In genomic region chr19:43432866-43433673, GRCh38 we compare ENCODE assay signal across 9 cellular contexts. TPM values are rescaled to one million over a fixed set of nuclear protein-coding genes. Genes with fewer than 3 reads are reported as not detected.
DNase-seq lines count a peak whose midpoint lies in the region; ATAC-seq and TF ChIP-seq lines count a peak whose summit lies in the region.
"Had no signal": no experiment of that assay in that cellular context is flagged by ENCODE, and none has a peak within 500 bp of the region (broad histone marks: within the 10 kb centered on the region; RNA-seq: fewer than 3 reads in every experiment).

No MANE protein-coding gene starts in this region.

- H3K27me3 ChIP-seq in IMR-90 (ENCODE audit: control insufficient read depth, insufficient read depth, low read length) (0 out of 2 replicates have a peak, but pooled peaks cover 2% of the 10 kb centered on the region), SJCRH30 (no peaks in the 10 kb centered on the region)

- H3K36me3 ChIP-seq in IMR-90 (ENCODE audit: control insufficient read depth, insufficient read depth, low read length), result no peaks in the 10 kb centered on the region
- H3K36me3 ChIP-seq in SJCRH30, result no peaks in the 10 kb centered on the region

- ATAC-seq in IMR-90 (ENCODE audit: low read depth) (peak; percentile 98), sciatic nerve (peak; percentile 65), HG03175 (IDR thresholded peaks at IDR 0.05; ENCODE audit: unreplicated experiment) (no peak), GM19324 (IDR thresholded peaks at IDR 0.05; ENCODE audit: low FRiP score, unreplicated experiment) (no peak)

- H3K18ac ChIP-seq in IMR-90 (ENCODE audit: low read depth, low read length), result no peak overlapping the region

- no peak overlapping the region for H2BK20ac ChIP-seq in IMR-90 (ENCODE audit: low read depth, low read length)

- BruUV-seq in IMR-90 (replicated peaks; lab: Mats Ljungman, UMichigan), result no TSS peak

- CTCF ChIA-PET in IMR-90 (lab: Yijun Ruan, JAX), result interaction anchor here (0.5 to 1.5 kb wide), 8 partner anchors 10 to 329 kb away, joined by 3 to 10 read pairs (median 5); no protein-coding TSS in a partner anchor

- dilution Hi-C loops in IMR-90 (cut with HindIII; ENCODE audit: low sequenced_read_pairs, unreplicated experiment), result no loop called here

- TF ChIP-seq CTCF in IMR-90 (conservative IDR thresholded peaks at IDR 0.05; ENCODE audit: low read depth, low read length) (peak; percentile 67), glutamatergic neuron (IDR thresholded peaks at IDR 0.05; ENCODE audit: partially characterized antibody, unreplicated experiment) (peak; percentile 88)

- no peak overlapping the region for H3K4me3 Mint-ChIP-seq in glutamatergic neuron (ENCODE audit: unreplicated experiment)

- no peak overlapping the region for H3K9ac ChIP-seq in IMR-90 (ENCODE audit: low read depth, low read length)

- 0% methylated on average over 2 of the region's 9 CpGs; no CpG with 5 or more reads in 1 of the 2 experiments for WGBS in IMR-90 (ENCODE audit: extremely low coverage in 2 of 2, insufficient read length in 1 of 2), 2 experiments

- H2AK5ac ChIP-seq in IMR-90 (ENCODE audit: low read depth, low read length), result no peak overlapping the region

- no peak overlapping the region for H4K5ac ChIP-seq in IMR-90 (ENCODE audit: low read depth, low read length)

- no peak overlapping the region for H2BK15ac ChIP-seq in IMR-90 (ENCODE audit: low read depth, low read length)

- H3K9me1 ChIP-seq in IMR-90 (ENCODE audit: insufficient read depth, low read length), result no peaks in the 10 kb centered on the region

- no peak overlapping the region for H3K14ac ChIP-seq in IMR-90 (replicated peaks; ENCODE audit: low read depth, low read length)

- H4K8ac ChIP-seq in IMR-90 (ENCODE audit: low read depth in 2 of 2, low read length in 2 of 2), result no peak overlapping the region

- no peak overlapping the region for H3K4ac ChIP-seq in IMR-90 (ENCODE audit: low read depth, low read length)

- H3K4me2 ChIP-seq in IMR-90 (ENCODE audit: low read depth, low read length), result no peak overlapping the region

- H2AK9ac ChIP-seq in IMR-90 (replicated peaks; ENCODE audit: low read depth, low read length, poor library complexity), result no peak overlapping the region

- peaks cover 2% of the 10 kb centered on the region for H3K4me1 Mint-ChIP-seq in glutamatergic neuron (ENCODE audit: low read depth, unreplicated experiment)

- no peak overlapping the region for H2BK5ac ChIP-seq in IMR-90 (ENCODE audit: low read depth, low read length, poor library complexity, severe bottlenecking)

- in situ Hi-C loops in IMR-90 (cut with MboI; ENCODE audit: low sequenced_read_pairs), result no loop called here

- TF ChIP-seq RAD21 in IMR-90 (IDR thresholded peaks at IDR 0.05; ENCODE audit: low read length), result peak; percentile 68

- no peak overlapping the region for H3K4me3 ChIP-seq in IMR-90 (ENCODE audit: insufficient read depth, low read depth, low read length)
- H3K4me3 ChIP-seq in SJCRH30, result no peak overlapping the region

- H3K9me3 ChIP-seq in IMR-90 (ENCODE audit: control insufficient read depth, insufficient read depth, low read length) (no peaks in the 10 kb centered on the region), SJCRH30 (replicated peaks) (no peaks in the 10 kb centered on the region)

- no peak for TF ChIP-seq POLR2A in IMR-90 (IDR thresholded peaks at IDR 0.05; ENCODE audit: low read depth, low read length)

- no peak overlapping the region for H2AFZ ChIP-seq in IMR-90 (replicated peaks; ENCODE audit: low read length, poor library complexity)

- H3K27ac Mint-ChIP-seq in glutamatergic neuron (ENCODE audit: unreplicated experiment), result no peak overlapping the region

- H2BK120ac ChIP-seq in IMR-90 (ENCODE audit: low read depth, low read length), result no peak overlapping the region

- DNase-seq in DMS53 (lab: John Stamatoyannopoulos, UW) (peak; percentile 68), IMR-90 (peak; percentile 44), SJCRH30 (peak; percentile 55 to 78), glutamatergic neuron (peak; percentile 73), sciatic nerve (ENCODE audit: low spot score) (peak; percentile 66)
- peak; percentile 58 for DNase-seq in activated T-helper 9 cell treated with anti-CD3 and anti-CD28 coated beads, Interleukin-2, amount 50 U/mL, for 16 hours (ENCODE audit: low read depth)

- no peaks in the 10 kb centered on the region for H4K20me1 ChIP-seq in IMR-90 (ENCODE audit: insufficient read depth, low read length)

- H3K23ac ChIP-seq in IMR-90 (ENCODE audit: low read depth, low read length), result no peak overlapping the region

- no peaks in the 10 kb centered on the region for H3K79me1 ChIP-seq in IMR-90 (ENCODE audit: low read depth in 1 of 2, low read length in 2 of 2)

- H3K27ac ChIP-seq in IMR-90 (ENCODE audit: insufficient read depth, low read length) (no peak overlapping the region), SJCRH30 (no peak overlapping the region)

- POLR2A ChIA-PET in IMR-90 (lab: Charles Lee; ENCODE audit: unreplicated experiment), result no interaction called here

- peaks cover 3% of the 10 kb centered on the region for H3K27me3 Mint-ChIP-seq in glutamatergic neuron (ENCODE audit: unreplicated experiment)

- H3K36me3 Mint-ChIP-seq in glutamatergic neuron (ENCODE audit: unreplicated experiment), result peaks cover 3% of the 10 kb centered on the region

- intact Hi-C loops in IMR-90 (cut with micrococcal nuclease), result loop anchor here (5.0 kb wide), 1 partner anchor 219 kb away; no protein-coding TSS in a partner anchor
- intact Hi-C loops in sciatic nerve (cut with DNase I), result no loop called here

- H4K91ac ChIP-seq in IMR-90 (ENCODE audit: insufficient read depth, low read depth, low read length), result no peak overlapping the region

- no peaks in the 10 kb centered on the region for H3K4me1 ChIP-seq in IMR-90 (ENCODE audit: control insufficient read depth, insufficient read depth, low read length)
- H3K4me1 ChIP-seq in SJCRH30, result no peaks in the 10 kb centered on the region

- H3K56ac ChIP-seq in IMR-90 (ENCODE audit: extremely low read depth, insufficient read depth, low read length), result no peak overlapping the region

- peaks cover 2% of the 10 kb centered on the region for H3K9me3 Mint-ChIP-seq in glutamatergic neuron (ENCODE audit: unreplicated experiment)

TF ChIP-seq in IMR-90, 13 proteins besides CTCF, POLR2A, EP300 and RAD21:
- TF ChIP-seq SMC3 (IDR thresholded peaks at IDR 0.05; ENCODE audit: low read depth, low read length) (peak; percentile 70), USF2 (IDR thresholded peaks at IDR 0.05; ENCODE audit: low read depth, low read length) (no peak), BHLHE40 (IDR thresholded peaks at IDR 0.05; ENCODE audit: low read depth, low read length) (no peak)

RNA-seq across cellular contexts. Expression of gene TEX101, which starts 18.4 kb away (rescaled TPM):
- total RNA-seq in IMR-90 (2012; rRNA removed) (not detected in 2 replicates), glutamatergic neuron (ENCODE audit: unreplicated experiment) (not detected), sciatic nerve (not detected)
- not detected in 2 replicates for polyA plus RNA-seq in IMR-90 (2012; rRNA removed)
- polyA plus RNA-seq in IMR-90 (2012; cell fraction: cytosol; rRNA removed), result not detected in 2 replicates
- not detected in 2 replicates for polyA plus RNA-seq in IMR-90 (2012; cell fraction: nucleus; rRNA removed; ENCODE audit: low replicate concordance)
- not detected in 2 replicates for total RNA-seq in SJCRH30 (2014; rRNA removed; shearing (Covaris generic))
- total RNA-seq: T-helper 2 cell treated with Interferon-gamma antibody and Interleukin-4, amounts not matched to agents 100 ng/mL and 5 ng/mL, for 36 hours had no signal

RNA-seq across cellular contexts. Expression of gene LYPD3, which starts 32.3 kb away (rescaled TPM):
- 0.18 TPM in 1 of 2 replicates, not detected in the other for total RNA-seq in IMR-90 (2012; rRNA removed)
- 1.1 TPM in 2 replicates for polyA plus RNA-seq in IMR-90 (2012; rRNA removed)
- polyA plus RNA-seq in IMR-90 (2012; cell fraction: cytosol; rRNA removed), result 1.4 and 2.7 TPM in 2 replicates
- 9.0 and 9.4 TPM in 2 replicates for polyA plus RNA-seq in IMR-90 (2012; cell fraction: nucleus; rRNA removed; ENCODE audit: low replicate concordance)
- total RNA-seq in SJCRH30 (2014; rRNA removed; shearing (Covaris generic)), result not detected in 2 replicates
- 0.56 TPM for total RNA-seq in glutamatergic neuron (ENCODE audit: unreplicated experiment)
- 1.6 TPM for total RNA-seq in sciatic nerve

Comparison
In these comparisons a context has a peak if more than half of its experiments do, and no peak if none do; other contexts are left out.
1. ATAC-seq: peak in IMR-90 (single experiment) and sciatic nerve (single experiment); none in HG03175 (single experiment) and GM19324 (single experiment).
2. Peak in every context shown above with its lines, with median percentiles within 50 percentile points of each other: DNase-seq.